1 cellular context compared by ENCODE assay signal in genomic region chr12:59087077-59087673, GRCh38.
TF ChIP-seq lines count a peak whose summit lies in the region.

No MANE protein-coding gene starts in this region.

TF ChIP-seq in GM23338, 12 proteins besides CTCF, POLR2A, EP300 and RAD21:
- no peak for TF ChIP-seq ZNF462 (CRISPR knock-in tag; IDR thresholded peaks at IDR 0.05)
- no peak for TF ChIP-seq ZNF114 (CRISPR knock-in tag; IDR thresholded peaks at IDR 0.05)
- no peak for TF ChIP-seq CREB1 (CRISPR knock-in tag; IDR thresholded peaks at IDR 0.05; ENCODE audit: low read depth)
- TF ChIP-seq REST (IDR thresholded peaks at IDR 0.05; ENCODE audit: unreplicated experiment), result no peak
- no peak for TF ChIP-seq EZH2phosphoT487 (IDR thresholded peaks at IDR 0.05; ENCODE audit: unreplicated experiment)
- TF ChIP-seq STAT1 (IDR thresholded peaks at IDR 0.05; ENCODE audit: unreplicated experiment), result no peak
- TF ChIP-seq JUNB (IDR thresholded peaks at IDR 0.05; ENCODE audit: unreplicated experiment), result no peak
- TF ChIP-seq NANOG (IDR thresholded peaks at IDR 0.05; ENCODE audit: borderline replicate concordance), result no peak
- no peak for TF ChIP-seq POLR2AphosphoS5 (IDR thresholded peaks at IDR 0.05; ENCODE audit: low read depth)
- no peak for TF ChIP-seq EZH2 (IDR thresholded peaks at IDR 0.05; ENCODE audit: low read depth, unreplicated experiment)
- TF ChIP-seq ETS1 (IDR thresholded peaks at IDR 0.05), result no peak
- no peak for TF ChIP-seq ZNF331 (CRISPR knock-in tag; IDR thresholded peaks at IDR 0.05; ENCODE audit: low read depth)
